Comparison of ENCODE assay signal across 21 cellular contexts in the genomic region with DNA sequence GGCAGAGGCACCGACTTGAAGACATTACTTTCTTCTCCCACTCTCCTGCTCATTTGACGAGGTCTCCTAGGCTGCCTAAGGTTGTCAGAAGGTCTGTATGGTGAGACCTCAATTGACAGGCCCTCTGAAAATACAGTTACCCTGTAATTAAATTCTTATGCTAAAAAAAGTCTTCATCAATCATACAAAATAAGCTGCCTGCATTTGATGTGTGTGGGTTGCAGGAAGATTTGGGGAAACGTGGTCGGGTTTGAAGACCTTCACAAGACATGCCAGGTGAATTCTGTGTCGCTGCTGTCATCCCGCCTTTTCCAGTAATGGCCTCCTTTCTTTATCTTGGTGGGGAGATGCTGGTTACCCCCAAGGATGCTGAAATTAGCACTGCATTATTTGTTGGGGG.
"Had no signal": no experiment of that assay in that cellular context is flagged by ENCODE, and none has a peak within 500 bp of the region (broad histone marks: within the 10 kb centered on the region; RNA-seq: fewer than 3 reads in every experiment).

No MANE protein-coding gene starts in this region.

- H3K4me3 ChIP-seq: PC-9 had no signal

- H3K27ac ChIP-seq: PC-9 had no signal

- H3K4me2 ChIP-seq: PC-9, SK-N-SH had no signal

- H3K9ac ChIP-seq: SK-N-SH had no signal

- DNase-seq: IMR-90, Karpas-422, KG1, MM.1S, NCI-H1092 treated with DMSO at 0.1 percent for 48 hours, NCI-H1436, NCI-H187, NCI-H2029, NCI-H2081 treated with DMSO at 0.1 percent for 48 hours, NCI-H2171, NCI-H226, NCI-H446, NCI-H510A, NCI-H524 treated with DMSO at 0.1 percent for 48 hours, NCI-H69, NCI-H774, OCI-M1, PC-9, RPMI8226, SHP77, SK-N-SH had no signal

- H3K9me3 ChIP-seq: SK-N-SH had no signal
